In genomic region chr19:58399903-58400637, GRCh38 we compare ENCODE assay signal across 8 cellular contexts. TPM values are rescaled to one million over a fixed set of nuclear protein-coding genes. Genes with fewer than 3 reads are reported as not detected.
A peak's percentile ranks its signal among the peaks of the same experiment; 100 is the strongest.
DNase-seq lines count a peak whose midpoint lies in the region; ATAC-seq and TF ChIP-seq lines count a peak whose summit lies in the region.

No MANE protein-coding gene starts in this region.

- ATAC-seq in RWPE2 (ENCODE audit: low read depth) (peak; percentile 18), GM21737 (IDR thresholded peaks at IDR 0.05; ENCODE audit: unreplicated experiment) (no peak)

- no peak for TF ChIP-seq CTCF in RWPE2 (IDR thresholded peaks at IDR 0.05; ENCODE audit: poor library complexity, severe bottlenecking)
- no peak for TF ChIP-seq CTCF in foreskin fibroblast (IDR thresholded peaks at IDR 0.05; ENCODE audit: low read depth, low read length)
- no peak for TF ChIP-seq CTCF in spleen (IDR thresholded peaks at IDR 0.05 in 8 of 11, conservative IDR thresholded peaks at IDR 0.05 in 3 of 11)
- no peak for TF ChIP-seq CTCF in tibial nerve (IDR thresholded peaks at IDR 0.05)

- H3K36me3 ChIP-seq in RWPE2 (ENCODE audit: low read depth) (no peaks in the 10 kb centered on the region), spleen (peaks cover 0 to 5% (median 2%) of the 10 kb centered on the region in 6 donors), tibial nerve (peaks cover 0 to 14% (median 0%) of the 10 kb centered on the region in 3 donors)

- WGBS in spleen, 5 donors: 83 to 89% (median 86%) methylated on average over 7 to 9 of the region's 9 CpGs
- 52 to 61% methylated on average over 6 to 9 of the region's 9 CpGs for WGBS in tibial nerve, 2 donors

- no peak for TF ChIP-seq EP300 in tibial nerve (IDR thresholded peaks at IDR 0.05)

- H3K27me3 ChIP-seq in RWPE2 (ENCODE audit: insufficient read depth, poor library complexity, severe bottlenecking): no peaks in the 10 kb centered on the region
- H3K27me3 ChIP-seq in spleen (replicated peaks in 1 of 7): peaks cover 0 to 39% (median 18%) of the 10 kb centered on the region in 7 donors
- peaks cover 0 to 25% of the 10 kb centered on the region in 2 donors for H3K27me3 ChIP-seq in tibial nerve

- H3K4me1 ChIP-seq in RWPE2 (ENCODE audit: insufficient read depth, poor library complexity, severe bottlenecking) (peaks cover 6% of the 10 kb centered on the region), spleen (peaks cover 7 to 41% (median 29%) of the 10 kb centered on the region in 6 donors), tibial nerve (peaks cover 0 to 35% (median 15%) of the 10 kb centered on the region in 4 donors)

- H3K4me3 ChIP-seq in RWPE2 (ENCODE audit: severe bottlenecking) (peak overlapping the region; percentile 60), foreskin fibroblast (ENCODE audit: low read depth in 1 of 2, low read length in 2 of 2) (peak overlapping the region; percentile 47 to 82), spleen (peak overlapping the region in 5 of 8 donors; percentile 42 to 77 (median 59)), tibial nerve (peak overlapping the region in 2 of 4 donors; percentile 51 to 79)

- no peak for TF ChIP-seq POLR2A in spleen (IDR thresholded peaks at IDR 0.05)
- no peak for TF ChIP-seq POLR2A in tibial nerve (IDR thresholded peaks at IDR 0.05)

- H3K27ac ChIP-seq in RWPE2 (ENCODE audit: poor library complexity, severe bottlenecking) (peak overlapping the region; percentile 33), spleen (no peak overlapping the region), tibial nerve (no peak overlapping the region)

- no peaks in the 10 kb centered on the region for H3K9me3 ChIP-seq in RWPE2 (ENCODE audit: severe bottlenecking)
- H3K9me3 ChIP-seq in spleen: no peaks in the 10 kb centered on the region
- no peaks in the 10 kb centered on the region for H3K9me3 ChIP-seq in tibial nerve

- DNase-seq in NCI-H82 (lab: John Stamatoyannopoulos, UW) (peak; percentile 27), NCI-H82 treated with DMSO at 0.1 percent for 48 hours (lab: John Stamatoyannopoulos, UW; ENCODE audit: unreplicated experiment) (no peak), RWPE2 (ENCODE audit: low spot score) (peak; percentile 67), foreskin fibroblast (peak in 1 of 2 donors; percentile 51), spleen (no peak), tibial nerve (ENCODE audit: low spot score in 2 of 2) (no peak)
- no peak for DNase-seq in activated effector memory CD4-positive, alpha-beta T cell treated with anti-CD3 and anti-CD28 coated beads, Interleukin-2, amount 50 U/mL, for 16 hours

- intact Hi-C loops in spleen (cut with DNase I; ENCODE audit: low total_unique reads): no loop called here

RNA-seq across cellular contexts. Expression of gene RNF225, which starts 4.6 kb away (rescaled TPM):
- total RNA-seq in spleen: not detected
- not detected for polyA plus RNA-seq in spleen
- total RNA-seq in tibial nerve: not detected

RNA-seq across cellular contexts. Expression of gene ZNF584, which starts 8.4 kb away (rescaled TPM):
- 10 to 100 TPM in 3 of 7 donors, 1 to 10 TPM in 4; 6.7 to 11.2 (median 9.4) TPM for total RNA-seq in spleen
- 1 to 10 TPM; 2.3 to 3.4 (median 2.5) TPM for polyA plus RNA-seq in spleen
- 10 to 100 TPM; 16.4 to 24.6 (median 20.9) TPM for total RNA-seq in tibial nerve

RNA-seq across cellular contexts. Expression of gene RPS5, which starts 13.0 kb away (rescaled TPM):
- 1,000 to 10,000 TPM in 4 of 7 donors, 100 to 1,000 TPM in 3; 712 to 1,400 (median 1,083) TPM for total RNA-seq in spleen
- polyA plus RNA-seq in spleen: 1,000 to 10,000 TPM; 1,850 to 2,466 (median 2,373) TPM
- total RNA-seq in tibial nerve: 1,000 to 10,000 TPM; 1,161 to 1,574 (median 1,263) TPM

RNA-seq across cellular contexts. Expression of gene ZNF837, which starts 19.2 kb away (rescaled TPM):
- total RNA-seq in spleen (1 to 10 TPM; 2.2 to 6.1 (median 3.2) TPM), tibial nerve (1 to 10 TPM; 1.3 to 6.9 (median 2.6) TPM)
- polyA plus RNA-seq in spleen: 1 to 10 TPM; 3.2 to 4.4 (median 3.2) TPM

RNA-seq across cellular contexts. Expression of gene ZNF497, which starts 37.5 kb away (rescaled TPM):
- total RNA-seq in spleen (1 to 10 TPM in 5 of 7 donors, under 1 TPM in 2; 0.44 to 3.0 (median 1.3) TPM), tibial nerve (1 to 10 TPM; 2.9 to 6.5 (median 3.9) TPM)
- under 1 TPM; 0.59 to 0.74 (median 0.61) TPM for polyA plus RNA-seq in spleen

Comparison
In these comparisons a context has a peak if more than half of its experiments do, and no peak if none do; other contexts are left out.
1. DNase-seq: peak in NCI-H82 (single experiment) and RWPE2 (single experiment); none in NCI-H82 treated with DMSO at 0.1 percent for 48 hours (single experiment), spleen (single experiment), tibial nerve (0 of 2) and activated effector memory CD4-positive, alpha-beta T cell treated with anti-CD3 and anti-CD28 coated beads, Interleukin-2, amount 50 U/mL, for 16 hours (single experiment).